8 cellular contexts compared by ENCODE assay signal in the genomic region with DNA sequence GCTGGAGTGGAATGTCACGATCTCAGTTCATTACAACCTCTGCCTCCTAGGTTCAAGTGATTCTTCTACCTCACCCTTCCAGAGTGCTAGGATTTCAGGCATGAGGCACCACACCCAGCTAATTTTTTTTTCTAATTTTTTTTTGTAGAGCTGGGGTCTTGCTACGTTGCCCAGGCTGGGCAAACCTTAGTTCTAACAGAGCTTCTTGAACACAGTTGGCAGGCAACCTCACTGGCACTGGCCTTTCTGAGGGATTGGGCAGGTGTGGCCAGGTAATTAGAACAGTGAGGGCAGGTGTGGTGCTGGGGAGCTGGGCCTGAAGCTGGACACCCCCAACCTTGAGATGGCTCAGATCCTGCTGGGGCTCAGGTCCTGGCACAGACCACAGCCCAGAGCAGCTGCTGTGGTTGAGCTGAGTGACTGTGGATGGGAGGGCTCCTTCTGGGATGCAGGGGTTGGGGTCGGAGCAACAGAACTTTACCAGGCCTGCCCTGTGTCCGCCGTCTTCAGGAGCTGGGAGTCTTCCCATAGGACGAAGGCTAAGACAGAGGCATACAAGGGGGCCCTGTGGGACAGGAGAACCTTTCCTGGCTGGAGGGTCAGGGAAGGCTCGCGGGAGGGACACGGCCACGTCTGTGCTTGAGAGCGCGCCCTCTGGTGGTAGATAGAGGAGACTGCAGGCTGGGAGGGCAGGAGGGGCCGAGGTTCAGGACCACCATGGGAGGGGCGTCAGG. TPM values are rescaled to one million over a fixed set of nuclear protein-coding genes. Genes with fewer than 3 reads are reported as not detected.
DNase-seq lines count a peak whose midpoint lies in the region; ATAC-seq and TF ChIP-seq lines count a peak whose summit lies in the region.

No MANE protein-coding gene starts in this region.

- H3K27ac Mint-ChIP-seq in activated T-cell treated with anti-CD3 and anti-CD28 coated beads, Interleukin-2, amount 50 U/mL, for 72 hours: no peak overlapping the region

- H3K27me3 Mint-ChIP-seq in activated T-cell treated with anti-CD3 and anti-CD28 coated beads, Interleukin-2, amount 50 U/mL, for 72 hours (ENCODE audit: low read depth): peaks cover 17% of the 10 kb centered on the region

- ATAC-seq in DND-41 (ENCODE audit: insufficient read depth, low read depth): no peak
- peak; percentile 52 to 53 for ATAC-seq in activated T-cell treated with anti-CD3 and anti-CD28 coated beads, Interleukin-2, amount 50 U/mL, for 72 hours (replicated peaks in 1 of 2)
- no peak for ATAC-seq in HG03460 (IDR thresholded peaks at IDR 0.05; ENCODE audit: unreplicated experiment)
- ATAC-seq in HG02759 (IDR thresholded peaks at IDR 0.05; ENCODE audit: unreplicated experiment): no peak

- H3K4me3 ChIP-seq in DND-41 (ENCODE audit: low read depth in 1 of 2, low read length in 2 of 2) (no peak overlapping the region), NB4 (ENCODE audit: low read depth, low read length) (no peak overlapping the region), smooth muscle cell (no peak overlapping the region)

- no peaks in the 10 kb centered on the region for H3K36me3 ChIP-seq in DND-41 (ENCODE audit: insufficient read depth, low read length)
- no peaks in the 10 kb centered on the region for H3K36me3 ChIP-seq in smooth muscle cell (ENCODE audit: low read depth)

- peak overlapping the region in 1 of 2 donors; percentile 52 for H3K4me3 Mint-ChIP-seq in activated T-cell treated with anti-CD3 and anti-CD28 coated beads, Interleukin-2, amount 50 U/mL, for 72 hours

- H2AFZ ChIP-seq in DND-41 (ENCODE audit: low read depth, low read length): no peak overlapping the region
- no peak overlapping the region for H2AFZ ChIP-seq in smooth muscle cell (ENCODE audit: low read depth)

- H3K27me3 ChIP-seq in DND-41 (ENCODE audit: insufficient read depth, low read length, poor library complexity) (no peaks in the 10 kb centered on the region), smooth muscle cell (ENCODE audit: low read depth) (no peaks in the 10 kb centered on the region)

- H3K9me3 ChIP-seq in DND-41 (ENCODE audit: insufficient read depth, low read length, severe bottlenecking) (peaks cover 11% of the 10 kb centered on the region), smooth muscle cell (replicated peaks; ENCODE audit: low read depth) (peaks cover 4% of the 10 kb centered on the region)

- 32% methylated on average over 13 of the region's 14 CpGs for WGBS in smooth muscle cell (ENCODE audit: low lambda C conversion rate)

- H3K9ac ChIP-seq in DND-41 (ENCODE audit: low read depth, low read length) (no peak overlapping the region), smooth muscle cell (ENCODE audit: low read depth) (no peak overlapping the region)

- H3K4me1 ChIP-seq in DND-41 (ENCODE audit: insufficient read depth, low read length) (no peaks in the 10 kb centered on the region), smooth muscle cell (ENCODE audit: low read depth) (no peaks in the 10 kb centered on the region)

- H3K4me2 ChIP-seq in DND-41 (ENCODE audit: insufficient read depth, low read length) (no peak overlapping the region), smooth muscle cell (peak overlapping the region; percentile 30)

- no peaks in the 10 kb centered on the region for H3K79me2 ChIP-seq in DND-41 (ENCODE audit: insufficient read depth, low read length)
- no peaks in the 10 kb centered on the region for H3K79me2 ChIP-seq in smooth muscle cell (ENCODE audit: low read depth)

- TF ChIP-seq CTCF in DND-41 (IDR thresholded peaks at IDR 0.05; ENCODE audit: borderline replicate concordance, extremely low read depth, low read length, poor library complexity, severe bottlenecking) (peak; percentile 74), NB4 (IDR thresholded peaks at IDR 0.05; ENCODE audit: low read depth, low read length) (peak; percentile 94), smooth muscle cell (IDR thresholded peaks at IDR 0.05; ENCODE audit: borderline replicate concordance, insufficient read depth, poor library complexity, severe bottlenecking) (peak; percentile 96)

- H3K9me3 Mint-ChIP-seq in activated T-cell treated with anti-CD3 and anti-CD28 coated beads, Interleukin-2, amount 50 U/mL, for 72 hours: peaks cover 2 to 5% of the 10 kb centered on the region in 2 donors

- H3K27ac ChIP-seq in DND-41 (ENCODE audit: low read length): no peak overlapping the region
- H3K27ac ChIP-seq in smooth muscle cell (ENCODE audit: low read depth): no peak overlapping the region

- H4K20me1 ChIP-seq in DND-41 (ENCODE audit: insufficient read depth, low read length) (no peaks in the 10 kb centered on the region), smooth muscle cell (ENCODE audit: low read depth) (no peaks in the 10 kb centered on the region)

- TF ChIP-seq POLR2A in NB4 (IDR thresholded peaks at IDR 0.05; ENCODE audit: extremely low read depth, insufficient read length): no peak

- peaks cover 9% of the 10 kb centered on the region for H3K4me1 Mint-ChIP-seq in activated T-cell treated with anti-CD3 and anti-CD28 coated beads, Interleukin-2, amount 50 U/mL, for 72 hours (ENCODE audit: low read depth)

- peaks cover 1 to 2% of the 10 kb centered on the region in 2 donors for H3K36me3 Mint-ChIP-seq in activated T-cell treated with anti-CD3 and anti-CD28 coated beads, Interleukin-2, amount 50 U/mL, for 72 hours (ENCODE audit: insufficient read depth in 2 of 2)

- DNase-seq in DND-41 (peak; percentile 11), NB4 (ENCODE audit: low read depth) (no peak), foreskin melanocyte (peak; percentile 12), smooth muscle cell (lab: John Stamatoyannopoulos, UW; ENCODE audit: unreplicated experiment) (peak; percentile 19), NCI-H446 (lab: John Stamatoyannopoulos, UW) (no peak)
- peak; percentile 42 to 59 for DNase-seq in activated T-cell treated with anti-CD3 and anti-CD28 coated beads, Interleukin-2, amount 50 U/mL, for 72 hours

- no peaks in the 10 kb centered on the region for H3F3A ChIP-seq in smooth muscle cell (ENCODE audit: low read depth)

RNA-seq across cellular contexts. Expression of a gene that starts 48.2 kb away (rescaled TPM):
- total RNA-seq in activated T-cell treated with anti-CD3 and anti-CD28 coated beads, Interleukin-2, amount 50 U/mL, for 72 hours: under 1 TPM in 1 of 2 donors, not detected in 1; 0.22 TPM
- 4.9 and 6.1 TPM in 2 replicates for total RNA-seq in smooth muscle cell
- polyA plus RNA-seq in smooth muscle cell: 7.4 and 13.2 TPM in 2 replicates

Comparison
In these comparisons a context has a peak if more than half of its experiments do, and no peak if none do; other contexts are left out.
1. ATAC-seq: peak in activated T-cell treated with anti-CD3 and anti-CD28 coated beads, Interleukin-2, amount 50 U/mL, for 72 hours (2 of 2); none in DND-41 (single experiment), HG03460 (single experiment) and HG02759 (single experiment).
2. DNase-seq: peak in DND-41 (single experiment), activated T-cell treated with anti-CD3 and anti-CD28 coated beads, Interleukin-2, amount 50 U/mL, for 72 hours (2 of 2), foreskin melanocyte (single experiment) and smooth muscle cell (single experiment); none in NB4 (single experiment) and NCI-H446 (0 of 2).
3. Peak in every context shown above with its lines, with median percentiles within 50 percentile points of each other: CTCF ChIP-seq.